Comparison of ENCODE assay signal across 1 cellular context in genomic region chr6:95679981-95680380, GRCh38.
"Had no signal": no experiment of that assay in that cellular context is flagged by ENCODE, and none has a peak within 500 bp of the region (broad histone marks: within the 10 kb centered on the region; RNA-seq: fewer than 3 reads in every experiment).

No MANE protein-coding gene starts in this region.

- ATAC-seq: GM12878 had no signal
